Comparison of ENCODE assay signal across 18 cellular contexts in the genomic region with DNA sequence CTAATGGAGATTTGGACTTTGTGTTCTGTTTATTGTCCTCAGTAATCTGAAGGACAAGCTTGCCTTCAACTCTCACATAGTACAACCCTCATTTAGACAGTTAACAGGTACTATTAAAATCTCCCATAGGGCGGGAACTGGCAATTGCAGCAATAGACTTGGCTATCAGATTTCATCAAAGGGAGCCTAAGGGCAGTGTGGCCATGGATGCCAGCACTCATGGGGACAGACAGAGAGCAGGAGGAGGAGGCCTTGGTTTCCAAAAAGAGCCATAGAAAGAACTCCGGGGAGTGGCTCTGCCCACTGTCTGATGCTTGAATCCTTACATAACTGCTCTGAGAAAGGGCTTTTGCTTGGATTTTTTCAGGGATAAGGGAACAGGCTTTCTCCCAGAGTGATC. TPM values are rescaled to one million over a fixed set of nuclear protein-coding genes. Genes with fewer than 3 reads are reported as not detected.
DNase-seq lines count a peak whose midpoint lies in the region; ATAC-seq and TF ChIP-seq lines count a peak whose summit lies in the region.
"Had no signal": no experiment of that assay in that cellular context is flagged by ENCODE, and none has a peak within 500 bp of the region (broad histone marks: within the 10 kb centered on the region; RNA-seq: fewer than 3 reads in every experiment).

No MANE protein-coding gene starts in this region.

- no peaks in the 10 kb centered on the region for H3K9me3 Mint-ChIP-seq in activated naive CD8-positive, alpha-beta T cell treated with anti-CD3 and anti-CD28 coated beads for 36 hours
- H3K9me3 Mint-ChIP-seq: nephron had no signal

- intact Hi-C loops in Right ventricle myocardium superior (cut with DNase I) (no loop called here), lower lobe of right lung (cut with DNase I) (no loop called here)

- H3K27me3 ChIP-seq in right atrium auricular region (no peaks in the 10 kb centered on the region), mucosa of rectum (ENCODE audit: control insufficient read depth in 2 of 2, insufficient read depth in 2 of 2, low read length in 2 of 2) (no peaks in the 10 kb centered on the region), lower lobe of right lung (ENCODE audit: low read depth) (no peaks in the 10 kb centered on the region)
- H3K27me3 ChIP-seq: brain microvascular endothelial cell, left lung, tibial artery had no signal

- no peaks in the 10 kb centered on the region for H3K27me3 Mint-ChIP-seq in activated naive CD8-positive, alpha-beta T cell treated with anti-CD3 and anti-CD28 coated beads for 36 hours

- no peaks in the 10 kb centered on the region for H3K9me3 ChIP-seq in right atrium auricular region
- no peaks in the 10 kb centered on the region for H3K9me3 ChIP-seq in mucosa of rectum (ENCODE audit: control insufficient read depth in 2 of 2, low read length in 2 of 2)
- no peaks in the 10 kb centered on the region for H3K9me3 ChIP-seq in lower lobe of right lung
- H3K9me3 ChIP-seq: left lung, tibial artery had no signal

- no peaks in the 10 kb centered on the region for H3K36me3 Mint-ChIP-seq in activated naive CD8-positive, alpha-beta T cell treated with anti-CD3 and anti-CD28 coated beads for 36 hours

- no peak overlapping the region for H3K27ac Mint-ChIP-seq in activated naive CD8-positive, alpha-beta T cell treated with anti-CD3 and anti-CD28 coated beads for 36 hours

- no peaks in the 10 kb centered on the region for H3K4me1 ChIP-seq in right atrium auricular region
- peaks cover 28 to 45% of the 10 kb centered on the region in 2 donors for H3K4me1 ChIP-seq in mucosa of rectum (ENCODE audit: control insufficient read depth in 2 of 2, insufficient read depth in 2 of 2, low read length in 2 of 2)
- H3K4me1 ChIP-seq in lower lobe of right lung: peaks cover 6% of the 10 kb centered on the region

- H3K4me3 ChIP-seq in right atrium auricular region (no peak overlapping the region), mucosa of rectum (ENCODE audit: low read length in 2 of 2) (no peak overlapping the region), lower lobe of right lung (no peak overlapping the region)
- H3K4me3 ChIP-seq: left lung, tibial artery had no signal

- DNase-seq in Right ventricle myocardium superior (peak; percentile 45), right atrium auricular region (ENCODE audit: low spot score) (no peak), NCI-H2171 (lab: John Stamatoyannopoulos, UW) (no peak), lower lobe of right lung (no peak)
- no peak for DNase-seq in activated naive CD8-positive, alpha-beta T cell treated with anti-CD3 and anti-CD28 coated beads for 36 hours
- DNase-seq: brain microvascular endothelial cell; effector CD4-positive, alpha-beta T cell; left lung; MM.1S; NCI-H345; OCI-M1; stimulated activated CD4-positive, alpha-beta T cell treated with anti-CD3 and anti-CD28 coated beads, Interleukin-2, amount 100 ng/mL, for 48 hours; stimulated activated CD8-positive, alpha-beta memory T cell treated with anti-CD3 and anti-CD28 coated beads, Interleukin-4, amount 100 ng/mL, for 48 hours; tibial artery had no signal

- H3K36me3 ChIP-seq in right atrium auricular region: peaks cover 7% of the 10 kb centered on the region
- peaks cover 3 to 5% of the 10 kb centered on the region in 2 donors for H3K36me3 ChIP-seq in mucosa of rectum (ENCODE audit: control insufficient read depth in 2 of 2, insufficient read depth in 2 of 2, low read length in 2 of 2)
- peaks cover 9% of the 10 kb centered on the region for H3K36me3 ChIP-seq in lower lobe of right lung
- H3K36me3 ChIP-seq: brain microvascular endothelial cell had no signal

- H3K27ac ChIP-seq in right atrium auricular region (no peak overlapping the region), VCaP (peak overlapping the region; percentile 82), mucosa of rectum (ENCODE audit: low read depth in 2 of 2, low read length in 2 of 2) (peak overlapping the region; percentile 36 to 43), lower lobe of right lung (no peak overlapping the region)
- H3K27ac ChIP-seq: brain microvascular endothelial cell, left lung, tibial artery had no signal

- H3K9ac ChIP-seq in mucosa of rectum (ENCODE audit: low read depth in 1 of 2, low read length in 2 of 2): no peak overlapping the region

- peak; percentile 89 for ATAC-seq in Right ventricle myocardium superior (ENCODE audit: poor library complexity)
- ATAC-seq in GM18858 (IDR thresholded peaks at IDR 0.05; ENCODE audit: unreplicated experiment): no peak
- no peak for ATAC-seq in lower lobe of right lung
- ATAC-seq: left lung had no signal

- TF ChIP-seq CTCF in right atrium auricular region (IDR thresholded peaks at IDR 0.05): no peak
- no peak for TF ChIP-seq CTCF in VCaP (conservative IDR thresholded peaks at IDR 0.05)
- TF ChIP-seq CTCF in lower lobe of right lung (IDR thresholded peaks at IDR 0.05): no peak

- H3K4me1 Mint-ChIP-seq in activated naive CD8-positive, alpha-beta T cell treated with anti-CD3 and anti-CD28 coated beads for 36 hours: peaks cover 16% of the 10 kb centered on the region

- no peak overlapping the region for H3K4me3 Mint-ChIP-seq in activated naive CD8-positive, alpha-beta T cell treated with anti-CD3 and anti-CD28 coated beads for 36 hours
- H3K4me3 Mint-ChIP-seq: nephron had no signal

RNA-seq across cellular contexts. Expression of a gene that starts 6.8 kb away (rescaled TPM):
- 4.4 TPM for total RNA-seq in Right ventricle myocardium superior
- total RNA-seq in right atrium auricular region: 1 to 10 TPM; 3.9 to 5.8 TPM
- 1 to 10 TPM; 5.0 to 5.5 TPM for total RNA-seq in activated naive CD8-positive, alpha-beta T cell treated with anti-CD3 and anti-CD28 coated beads for 36 hours
- 11.5 TPM for total RNA-seq in lower lobe of right lung

Comparison
In these comparisons a context has a peak if more than half of its experiments do, and no peak if none do; other contexts are left out.
1. H3K27ac ChIP-seq: peak in VCaP (single experiment) and mucosa of rectum (2 of 2); none in right atrium auricular region (0 of 2) and lower lobe of right lung (single experiment).